ENCODE assay signal across 11 cellular contexts in genomic region chr12:53596920-53597363, GRCh38. TPM values are rescaled to one million over a fixed set of nuclear protein-coding genes. Genes with fewer than 3 reads are reported as not detected.
A peak's percentile ranks its signal among the peaks of the same experiment; 100 is the strongest.
DNase-seq lines count a peak whose midpoint lies in the region; ATAC-seq, FAIRE-seq and TF ChIP-seq lines count a peak whose summit lies in the region.
"Had no signal": no experiment of that assay in that cellular context is flagged by ENCODE, and none has a peak within 500 bp of the region (broad histone marks: within the 10 kb centered on the region; RNA-seq: fewer than 3 reads in every experiment).

No MANE protein-coding gene starts in this region.

- no peak overlapping the region for H3K4me3 ChIP-seq in suprapubic skin

- TF ChIP-seq POLR2A in suprapubic skin (IDR thresholded peaks at IDR 0.05): no peak

- no peaks in the 10 kb centered on the region for H3K27me3 ChIP-seq in suprapubic skin

- no peak for TF ChIP-seq EP300 in suprapubic skin (IDR thresholded peaks at IDR 0.05)

- intact Hi-C loops in posterior vena cava (cut with DNase I): no loop called here

- peak; percentile 13 for DNase-seq in DMS153 (lab: John Stamatoyannopoulos, UW)
- no peak for DNase-seq in DMS153 treated with DMSO at 0.1 percent for 48 hours (lab: John Stamatoyannopoulos, UW; ENCODE audit: unreplicated experiment)
- DNase-seq in caudate nucleus (lab: John Stamatoyannopoulos, UW): peak in 3 of 61 donors; percentile 3 to 24 (median 10)
- DNase-seq in inferior parietal cortex (ENCODE audit: extremely low spot score): peak; percentile 21
- no peak for DNase-seq in suprapubic skin (ENCODE audit: low spot score in 2 of 2)
- no peak for DNase-seq in GM19239 (ENCODE audit: insufficient read length, low spot score)
- no peak for DNase-seq in posterior vena cava (ENCODE audit: low spot score)
- DNase-seq: nephron progenitor cell had no signal

- H3K9me3 ChIP-seq in suprapubic skin: no peaks in the 10 kb centered on the region

- 34% methylated on average over 3 of the region's 3 CpGs for WGBS in suprapubic skin

- FAIRE-seq in GM19239 (lab: Jason Lieb, UNC): no peak
- FAIRE-seq: TTC549 had no signal

- no peak for ATAC-seq in HG03378 (IDR thresholded peaks at IDR 0.05; ENCODE audit: unreplicated experiment)

- peaks cover 6% of the 10 kb centered on the region for H3K36me3 ChIP-seq in suprapubic skin

- H3K4me1 ChIP-seq in suprapubic skin: peaks cover 48% of the 10 kb centered on the region

- TF ChIP-seq CTCF in suprapubic skin (IDR thresholded peaks at IDR 0.05): no peak

- H3K27ac ChIP-seq in caudate nucleus (ENCODE audit: low read depth, low read length) (peak overlapping the region; percentile 30), suprapubic skin (peak overlapping the region; percentile 24)
- H3K27ac ChIP-seq: 22Rv1 had no signal

RNA-seq across cellular contexts. Expression of gene ATF7, which starts 29.2 kb away (rescaled TPM):
- total RNA-seq in suprapubic skin (10 to 100 TPM; 26.7 to 60.7 (median 40.5) TPM), posterior vena cava (10 to 100 TPM; 58.1 to 61.2 TPM)

Comparison
In these comparisons a context has a peak if more than half of its experiments do, and no peak if none do; other contexts are left out.
1. DNase-seq: peak in DMS153 (single experiment) and inferior parietal cortex (single experiment); none in DMS153 treated with DMSO at 0.1 percent for 48 hours (single experiment), suprapubic skin (0 of 2), GM19239 (single experiment) and posterior vena cava (single experiment).